20 cellular contexts compared by ENCODE assay signal in the genomic region with DNA sequence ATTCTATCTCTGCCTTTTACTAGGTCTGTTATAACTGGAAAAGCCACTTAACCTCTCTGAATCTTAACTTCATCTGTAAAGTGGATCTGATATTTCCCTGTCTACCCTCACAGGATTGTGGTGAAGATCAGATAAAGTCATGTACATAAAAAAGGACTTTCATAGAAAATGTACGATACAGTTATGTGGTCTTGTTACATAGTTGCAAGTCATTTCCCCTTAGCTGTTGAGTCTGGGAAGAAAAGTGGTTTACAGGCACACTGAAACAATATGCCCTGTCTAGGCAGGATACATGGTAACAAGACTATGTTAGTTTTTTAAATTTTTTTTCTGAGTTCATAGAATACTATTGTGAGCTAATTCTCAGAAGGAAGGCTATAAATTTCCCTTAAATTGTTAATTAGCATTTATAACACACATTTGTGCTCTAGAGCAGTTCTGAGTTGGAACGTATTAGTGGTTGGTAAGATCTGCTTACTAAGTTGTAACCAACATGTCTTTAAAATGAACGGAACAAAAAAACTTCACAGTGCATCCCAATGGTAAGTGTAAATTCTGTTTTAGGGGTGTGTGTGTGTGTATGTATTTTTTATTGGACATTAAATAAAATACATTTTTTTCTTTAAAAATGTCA. TPM values are rescaled to one million over a fixed set of nuclear protein-coding genes. Genes with fewer than 3 reads are reported as not detected.
DNase-seq lines count a peak whose midpoint lies in the region; ATAC-seq and TF ChIP-seq lines count a peak whose summit lies in the region.
"Had no signal": no experiment of that assay in that cellular context is flagged by ENCODE, and none has a peak within 500 bp of the region (broad histone marks: within the 10 kb centered on the region; RNA-seq: fewer than 3 reads in every experiment).

No MANE protein-coding gene starts in this region.

- peaks cover 6% of the 10 kb centered on the region for H3K36me3 Mint-ChIP-seq in T-helper 2 cell treated with Interferon-gamma antibody and Interleukin-4, amounts not matched to agents 5 μg/mL and 100 μg/mL, for 36 hours (ENCODE audit: low read depth)
- H3K36me3 Mint-ChIP-seq in activated T-helper 2 cell treated with anti-CD3 and anti-CD28 coated beads, Interferon-gamma antibody, Interleukin-2, Interleukin-4, amounts not matched to agents 10 μg/mL and 5 μg/mL and 100 μg/mL, durations not matched to agents 14 hours and 24 hours and 36 hours (ENCODE audit: low read depth) = peaks cover 3% of the 10 kb centered on the region
- no peaks in the 10 kb centered on the region for H3K36me3 Mint-ChIP-seq in natural killer cell
- H3K36me3 Mint-ChIP-seq: activated naive CD4-positive, alpha-beta T cell treated with anti-CD3 and anti-CD28 coated beads, Interleukin-2, amount 50 U/mL, for 24 hours; type B pancreatic cell had no signal

- in situ Hi-C loops in GM23248 (cut with MboI) = no loop called here

- peak overlapping the region; percentile 66; the same call in 1 of the 2 replicates for H2AFZ ChIP-seq in GM23248

- H3K36me3 ChIP-seq in GM23248 (ENCODE audit: low read depth) = no peaks in the 10 kb centered on the region
- H3K36me3 ChIP-seq: BLaER1, ovary, right lobe of liver, WERI-Rb-1 had no signal

- H4K20me1 ChIP-seq in GM23248 (ENCODE audit: insufficient read depth) = no peaks in the 10 kb centered on the region
- H4K20me1 ChIP-seq: BLaER1 had no signal

- H3F3A ChIP-seq in GM23248 (ENCODE audit: insufficient read depth) = peaks cover 14% of the 10 kb centered on the region

- no peak for DNase-seq in T-helper 2 cell treated with Interferon-gamma antibody and Interleukin-4, amounts not matched to agents 5 μg/mL and 100 μg/mL, for 36 hours (ENCODE audit: low spot score)
- DNase-seq in T-helper 2 cell = no peak
- no peak for DNase-seq in GM23248
- no peak for DNase-seq in activated T-helper 2 cell treated with anti-CD3 and anti-CD28 coated beads, Interferon-gamma antibody, Interleukin-2, Interleukin-4, amounts not matched to agents 10 μg/mL and 5 μg/mL and 100 μg/mL, durations not matched to agents 14 hours and 24 hours and 36 hours (ENCODE audit: low spot score)
- DNase-seq in natural killer cell = no peak
- DNase-seq in stimulated activated CD4-positive, alpha-beta T cell treated with anti-CD3 and anti-CD28 coated beads, Interleukin-4, amount 100 ng/mL, for 4 hours = no peak
- DNase-seq: NCI-H1436; NCI-H2171; ovary; right lobe of liver; SHP77 treated with DMSO at 0.1 percent for 48 hours; stimulated activated naive CD4-positive, alpha-beta T cell treated with Interleukin-2 at 50 U/mL for 16 hours; WERI-Rb-1 had no signal

- no peaks in the 10 kb centered on the region for H3K27me3 ChIP-seq in GM23248 (replicated peaks; ENCODE audit: insufficient read depth)
- H3K27me3 ChIP-seq: BLaER1, body of pancreas, ovary, right lobe of liver had no signal

- no peaks in the 10 kb centered on the region for H3K79me2 ChIP-seq in GM23248 (ENCODE audit: insufficient read depth)

- H3K9ac ChIP-seq in GM23248 = no peak overlapping the region
- H3K9ac ChIP-seq: BLaER1 had no signal

- ATAC-seq in natural killer cell = peak in 2 of 3 donors; percentile 18 to 80
- no peak for ATAC-seq in HG02588 (IDR thresholded peaks at IDR 0.05; ENCODE audit: unreplicated experiment)
- no peak for ATAC-seq in HG02610 (IDR thresholded peaks at IDR 0.05; ENCODE audit: unreplicated experiment)
- ATAC-seq: body of pancreas had no signal

- H3K27me3 Mint-ChIP-seq in T-helper 2 cell treated with Interferon-gamma antibody and Interleukin-4, amounts not matched to agents 5 μg/mL and 100 μg/mL, for 36 hours (ENCODE audit: low read depth) = peaks cover 13% of the 10 kb centered on the region
- peaks cover 11% of the 10 kb centered on the region for H3K27me3 Mint-ChIP-seq in activated T-helper 2 cell treated with anti-CD3 and anti-CD28 coated beads, Interferon-gamma antibody, Interleukin-2, Interleukin-4, amounts not matched to agents 10 μg/mL and 5 μg/mL and 100 μg/mL, durations not matched to agents 14 hours and 24 hours and 36 hours (ENCODE audit: low read depth)
- H3K27me3 Mint-ChIP-seq in natural killer cell (ENCODE audit: low read depth in 2 of 2) = peaks cover 21 to 39% of the 10 kb centered on the region in 2 donors

- peaks cover 20% of the 10 kb centered on the region for H3K9me3 Mint-ChIP-seq in T-helper 2 cell treated with Interferon-gamma antibody and Interleukin-4, amounts not matched to agents 5 μg/mL and 100 μg/mL, for 36 hours
- peaks cover 18% of the 10 kb centered on the region for H3K9me3 Mint-ChIP-seq in activated T-helper 2 cell treated with anti-CD3 and anti-CD28 coated beads, Interferon-gamma antibody, Interleukin-2, Interleukin-4, amounts not matched to agents 10 μg/mL and 5 μg/mL and 100 μg/mL, durations not matched to agents 14 hours and 24 hours and 36 hours
- H3K9me3 Mint-ChIP-seq in natural killer cell = no peaks in the 10 kb centered on the region
- H3K9me3 Mint-ChIP-seq: activated naive CD4-positive, alpha-beta T cell treated with anti-CD3 and anti-CD28 coated beads, Interleukin-2, amount 50 U/mL, for 24 hours had no signal

- H3K27ac Mint-ChIP-seq in T-helper 2 cell treated with Interferon-gamma antibody and Interleukin-4, amounts not matched to agents 5 μg/mL and 100 μg/mL, for 36 hours = peak overlapping the region; percentile 88
- peak overlapping the region; percentile 79 for H3K27ac Mint-ChIP-seq in activated T-helper 2 cell treated with anti-CD3 and anti-CD28 coated beads, Interferon-gamma antibody, Interleukin-2, Interleukin-4, amounts not matched to agents 10 μg/mL and 5 μg/mL and 100 μg/mL, durations not matched to agents 14 hours and 24 hours and 36 hours
- no peak overlapping the region for H3K27ac Mint-ChIP-seq in natural killer cell
- H3K27ac Mint-ChIP-seq: activated naive CD4-positive, alpha-beta T cell treated with anti-CD3 and anti-CD28 coated beads, Interleukin-2, amount 50 U/mL, for 24 hours; type B pancreatic cell had no signal

- WGBS in GM23248 (ENCODE audit: low coverage in 1 of 2, low lambda C conversion rate in 2 of 2, missing lambda C conversion rate in 2 of 2), 2 experiments = 59 to 62% methylated on average over 3 of the region's 3 CpGs

- H3K27ac ChIP-seq in GM23248 = peak overlapping the region; percentile 75
- H3K27ac ChIP-seq: BLaER1, body of pancreas, ovary, right lobe of liver, WERI-Rb-1 had no signal

- no peaks in the 10 kb centered on the region for H3K9me2 ChIP-seq in GM23248 (ENCODE audit: insufficient read depth)

- peak overlapping the region; percentile 32 for H3K4me3 Mint-ChIP-seq in T-helper 2 cell treated with Interferon-gamma antibody and Interleukin-4, amounts not matched to agents 5 μg/mL and 100 μg/mL, for 36 hours
- peak overlapping the region; percentile 1 for H3K4me3 Mint-ChIP-seq in activated T-helper 2 cell treated with anti-CD3 and anti-CD28 coated beads, Interferon-gamma antibody, Interleukin-2, Interleukin-4, amounts not matched to agents 10 μg/mL and 5 μg/mL and 100 μg/mL, durations not matched to agents 14 hours and 24 hours and 36 hours (ENCODE audit: low read depth)
- no peak overlapping the region for H3K4me3 Mint-ChIP-seq in natural killer cell
- H3K4me3 Mint-ChIP-seq: activated naive CD4-positive, alpha-beta T cell treated with anti-CD3 and anti-CD28 coated beads, Interleukin-2, amount 50 U/mL, for 24 hours; type B pancreatic cell had no signal

- H3K4me2 ChIP-seq in GM23248 (ENCODE audit: unreplicated experiment) = no peak overlapping the region
- H3K4me2 ChIP-seq: BLaER1 had no signal

- H3K4me1 Mint-ChIP-seq in T-helper 2 cell treated with Interferon-gamma antibody and Interleukin-4, amounts not matched to agents 5 μg/mL and 100 μg/mL, for 36 hours (ENCODE audit: low read depth) = peaks cover 17% of the 10 kb centered on the region
- H3K4me1 Mint-ChIP-seq in activated T-helper 2 cell treated with anti-CD3 and anti-CD28 coated beads, Interferon-gamma antibody, Interleukin-2, Interleukin-4, amounts not matched to agents 10 μg/mL and 5 μg/mL and 100 μg/mL, durations not matched to agents 14 hours and 24 hours and 36 hours (ENCODE audit: low read depth) = peaks cover 21% of the 10 kb centered on the region
- no peaks in the 10 kb centered on the region for H3K4me1 Mint-ChIP-seq in natural killer cell
- H3K4me1 Mint-ChIP-seq: activated naive CD4-positive, alpha-beta T cell treated with anti-CD3 and anti-CD28 coated beads, Interleukin-2, amount 50 U/mL, for 24 hours had no signal

- H3K4me3 ChIP-seq in GM23248 = no peak overlapping the region
- H3K4me3 ChIP-seq: BLaER1, body of pancreas, lung, ovary, right lobe of liver had no signal

- peaks cover 5% of the 10 kb centered on the region for H3K4me1 ChIP-seq in GM23248 (ENCODE audit: insufficient read depth)
- H3K4me1 ChIP-seq: BLaER1, body of pancreas had no signal

- intact Hi-C loops in activated T-helper 2 cell treated with anti-CD3 and anti-CD28 coated beads, Interferon-gamma antibody, Interleukin-2, Interleukin-4, amounts not matched to agents 10 μg/mL and 5 μg/mL and 100 μg/mL, durations not matched to agents 14 hours and 24 hours and 36 hours (cut with micrococcal nuclease) = no loop called here
- intact Hi-C loops in natural killer cell (cut with micrococcal nuclease) = no loop called here

- TF ChIP-seq CTCF in natural killer cell (IDR thresholded peaks at IDR 0.05) = no peak

- no peaks in the 10 kb centered on the region for H3K9me3 ChIP-seq in GM23248 (ENCODE audit: low read depth)
- H3K9me3 ChIP-seq: body of pancreas, ovary, right lobe of liver had no signal

RNA-seq across cellular contexts. Expression of a gene that starts 7.1 kb away (rescaled TPM):
- 143 and 236 TPM in 2 replicates for total RNA-seq in GM23248 (2014; rRNA removed; shearing (Covaris generic))
- polyA plus RNA-seq in GM23248 (2016; fragmentation: Nextera tagmentation; extraction: Ambion mirVana) = 375 and 387 TPM in 2 replicates
- total RNA-seq in activated T-helper 2 cell treated with anti-CD3 and anti-CD28 coated beads, Interferon-gamma antibody, Interleukin-2, Interleukin-4, amounts not matched to agents 10 μg/mL and 5 μg/mL and 100 μg/mL, durations not matched to agents 14 hours and 24 hours and 36 hours = 168 and 174 TPM in 2 replicates
- total RNA-seq in natural killer cell = 10 to 100 TPM; 27.8 to 38.0 (median 31.5) TPM

RNA-seq across cellular contexts. Expression of a gene that starts 15.5 kb away (rescaled TPM):
- total RNA-seq in GM23248 (2014; rRNA removed; shearing (Covaris generic)) = not detected in 2 replicates
- polyA plus RNA-seq in GM23248 (2016; fragmentation: Nextera tagmentation; extraction: Ambion mirVana) = 0.14 and 0.29 TPM in 2 replicates
- total RNA-seq in activated T-helper 2 cell treated with anti-CD3 and anti-CD28 coated beads, Interferon-gamma antibody, Interleukin-2, Interleukin-4, amounts not matched to agents 10 μg/mL and 5 μg/mL and 100 μg/mL, durations not matched to agents 14 hours and 24 hours and 36 hours = 0.07 TPM in 1 of 2 replicates, not detected in the other
- under 1 TPM in 1 of 3 donors, not detected in 2; 0.16 TPM for total RNA-seq in natural killer cell

RNA-seq across cellular contexts. Expression of a gene that starts 21.4 kb away (rescaled TPM):
- 1.1 and 8.7 TPM in 2 replicates for total RNA-seq in GM23248 (2014; rRNA removed; shearing (Covaris generic))
- 2.2 TPM in 2 replicates for polyA plus RNA-seq in GM23248 (2016; fragmentation: Nextera tagmentation; extraction: Ambion mirVana)
- 0.57 and 1.4 TPM in 2 replicates for total RNA-seq in activated T-helper 2 cell treated with anti-CD3 and anti-CD28 coated beads, Interferon-gamma antibody, Interleukin-2, Interleukin-4, amounts not matched to agents 10 μg/mL and 5 μg/mL and 100 μg/mL, durations not matched to agents 14 hours and 24 hours and 36 hours
- 1 to 10 TPM in 1 of 3 donors, under 1 TPM in 2; 0.75 to 1.4 (median 0.84) TPM for total RNA-seq in natural killer cell

Comparison
In these comparisons a context has a peak if more than half of its experiments do, and no peak if none do; other contexts are left out.
1. H3K27ac Mint-ChIP-seq: peak in T-helper 2 cell treated with Interferon-gamma antibody and Interleukin-4, amounts not matched to agents 5 μg/mL and 100 μg/mL, for 36 hours (single experiment) and activated T-helper 2 cell treated with anti-CD3 and anti-CD28 coated beads, Interferon-gamma antibody, Interleukin-2, Interleukin-4, amounts not matched to agents 10 μg/mL and 5 μg/mL and 100 μg/mL, durations not matched to agents 14 hours and 24 hours and 36 hours (single experiment); none in natural killer cell (0 of 2).
2. ATAC-seq: peak in natural killer cell (2 of 3); none in HG02588 (single experiment) and HG02610 (single experiment).